Comparison of ENCODE assay signal across 8 cellular contexts in the genomic region with DNA sequence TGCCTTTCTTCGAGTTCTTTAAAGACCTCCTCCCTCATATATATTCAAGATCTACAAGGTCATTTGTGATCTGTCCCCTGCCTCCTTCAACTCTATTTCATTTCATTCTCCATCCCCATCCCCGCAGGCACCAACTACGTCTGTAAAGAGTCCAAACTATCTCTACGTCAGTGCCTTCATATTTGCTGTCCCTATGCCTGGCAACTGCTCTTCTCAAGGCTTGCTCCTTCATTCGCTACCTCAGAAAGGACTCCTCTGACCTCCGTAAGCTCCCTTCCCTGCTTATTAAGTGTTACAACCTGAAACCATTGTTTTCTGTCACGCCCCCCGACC. TPM values are rescaled to one million over a fixed set of nuclear protein-coding genes. Genes with fewer than 3 reads are reported as not detected.
DNase-seq lines count a peak whose midpoint lies in the region; ATAC-seq and TF ChIP-seq lines count a peak whose summit lies in the region.

No MANE protein-coding gene starts in this region.

- H3K9me2 ChIP-seq in SU-DHL-6 (replicated peaks; ENCODE audit: insufficient read depth, low read length): no peaks in the 10 kb centered on the region

- H3K4me1 ChIP-seq in rectal smooth muscle tissue (ENCODE audit: control insufficient read depth, insufficient read depth, low read length): peaks cover 8% of the 10 kb centered on the region

- H4K20me1 ChIP-seq in SU-DHL-6 (ENCODE audit: low read depth, low read length): no peaks in the 10 kb centered on the region

- TF ChIP-seq CTCF in SU-DHL-6 (IDR thresholded peaks at IDR 0.05; ENCODE audit: insufficient read depth, low read length, poor library complexity, severe bottlenecking) (no peak), fibroblast of the aortic adventitia (IDR thresholded peaks at IDR 0.05; ENCODE audit: insufficient read depth, low read length) (no peak)

- H3K4me2 ChIP-seq in SU-DHL-6 (ENCODE audit: low read depth, low read length, poor library complexity, severe bottlenecking): peak overlapping the region; percentile 100

- 0 out of 2 replicates have a peak, but pooled peaks cover 7% of the 10 kb centered on the region for H3F3A ChIP-seq in SU-DHL-6 (ENCODE audit: insufficient read depth)

- H3K27me3 Mint-ChIP-seq in activated T-cell treated with anti-CD3 and anti-CD28 coated beads, Interleukin-2, amount 50 U/mL, for 4 hours (ENCODE audit: low read depth): no peaks in the 10 kb centered on the region

- H3K9me3 ChIP-seq in SU-DHL-6 (ENCODE audit: insufficient read depth, low read length): no peaks in the 10 kb centered on the region

- H2AFZ ChIP-seq in SU-DHL-6 (ENCODE audit: low read depth, low read length, severe bottlenecking): peak overlapping the region; percentile 75

- H3K36me3 Mint-ChIP-seq in activated T-cell treated with anti-CD3 and anti-CD28 coated beads, Interleukin-2, amount 50 U/mL, for 4 hours (ENCODE audit: insufficient read depth): peaks cover 39% of the 10 kb centered on the region

- H3K9ac ChIP-seq in SU-DHL-6 (ENCODE audit: low read length) (peak overlapping the region; percentile 92), rectal smooth muscle tissue (ENCODE audit: low read length) (peak overlapping the region; percentile 69)

- peaks cover 47% of the 10 kb centered on the region for H3K4me1 Mint-ChIP-seq in activated T-cell treated with anti-CD3 and anti-CD28 coated beads, Interleukin-2, amount 50 U/mL, for 4 hours (ENCODE audit: low read depth)

- H3K4me3 Mint-ChIP-seq in activated T-cell treated with anti-CD3 and anti-CD28 coated beads, Interleukin-2, amount 50 U/mL, for 4 hours: peak overlapping the region; percentile 98

- DNase-seq in activated T-cell treated with anti-CD3 and anti-CD28 coated beads, Interleukin-2, amount 50 U/mL, for 4 hours: no peak
- no peak for DNase-seq in activated T-cell treated with anti-CD3 and anti-CD28 coated beads, Interleukin-2, amount 50 U/mL, for 1 hour
- DNase-seq in fibroblast of the aortic adventitia (ENCODE audit: low read depth): peak; percentile 28
- DNase-seq in stimulated activated CD4-positive, alpha-beta T cell treated with anti-CD3 and anti-CD28 coated beads, Interleukin-4, amount 100 ng/mL, for 1 hour: no peak
- DNase-seq in NCI-H1417 treated with DMSO at 0.1 percent for 48 hours (lab: John Stamatoyannopoulos, UW): no peak
- no peak for DNase-seq in stimulated activated naive CD4-positive, alpha-beta T cell treated with Interleukin-2 at 50 U/mL for 16 hours (lab: John Stamatoyannopoulos, UW)

- H3K79me2 ChIP-seq in SU-DHL-6 (ENCODE audit: insufficient read depth, low read length): peaks cover 62% of the 10 kb centered on the region

- H3K36me3 ChIP-seq in SU-DHL-6 (ENCODE audit: low read length) (peaks cover 28% of the 10 kb centered on the region), rectal smooth muscle tissue (ENCODE audit: control insufficient read depth, insufficient read depth, low read length) (peaks cover 3% of the 10 kb centered on the region)

- ATAC-seq in activated T-cell treated with anti-CD3 and anti-CD28 coated beads, Interleukin-2, amount 50 U/mL, for 4 hours: peak; percentile 4 to 9

- H3K4me3 ChIP-seq in SU-DHL-6 (ENCODE audit: insufficient read depth, low read length, poor library complexity, severe bottlenecking) (peak overlapping the region; percentile 99), fibroblast of the aortic adventitia (ENCODE audit: low read depth, low read length) (peak overlapping the region; percentile 99), rectal smooth muscle tissue (ENCODE audit: low read length) (peak overlapping the region; percentile 92)

- no peak overlapping the region for H3K27ac ChIP-seq in SU-DHL-6 (ENCODE audit: low read depth, low read length)
- no peak overlapping the region for H3K27ac ChIP-seq in rectal smooth muscle tissue (ENCODE audit: low read depth, low read length)

- no peaks in the 10 kb centered on the region for H3K9me3 Mint-ChIP-seq in activated T-cell treated with anti-CD3 and anti-CD28 coated beads, Interleukin-2, amount 50 U/mL, for 4 hours

- H3K27me3 ChIP-seq in SU-DHL-6 (ENCODE audit: low read length) (no peaks in the 10 kb centered on the region), rectal smooth muscle tissue (ENCODE audit: control insufficient read depth, insufficient read depth, low read length) (no peaks in the 10 kb centered on the region)

RNA-seq across cellular contexts. Expression of a gene that starts 0.7 kb away (rescaled TPM):
- total RNA-seq in activated T-cell treated with anti-CD3 and anti-CD28 coated beads, Interleukin-2, amount 50 U/mL, for 4 hours: 10 to 100 TPM; 40.3 to 46.4 (median 43.7) TPM
- total RNA-seq in fibroblast of the aortic adventitia (ENCODE audit: low replicate concordance): 5.9 and 9.3 TPM in 2 replicates

RNA-seq across cellular contexts. Expression of a gene that starts 39.9 kb away (rescaled TPM):
- 10 to 100 TPM; 69.9 to 86.1 (median 78.2) TPM for total RNA-seq in activated T-cell treated with anti-CD3 and anti-CD28 coated beads, Interleukin-2, amount 50 U/mL, for 4 hours
- 115 and 220 TPM in 2 replicates for total RNA-seq in fibroblast of the aortic adventitia (ENCODE audit: low replicate concordance)

RNA-seq across cellular contexts. Expression of a gene that starts 59.1 kb away (rescaled TPM):
- under 1 TPM; 0.13 to 0.22 (median 0.18) TPM for total RNA-seq in activated T-cell treated with anti-CD3 and anti-CD28 coated beads, Interleukin-2, amount 50 U/mL, for 4 hours
- total RNA-seq in fibroblast of the aortic adventitia (ENCODE audit: low replicate concordance): 20.0 and 21.4 TPM in 2 replicates

Comparison
In these comparisons a context has a peak if more than half of its experiments do, and no peak if none do; other contexts are left out.
1. RNA of a gene that starts 59.1 kb away (total RNA-seq): 20.0 to 21.4 TPM in fibroblast of the aortic adventitia; 0.13 to 0.22 TPM in activated T-cell treated with anti-CD3 and anti-CD28 coated beads, Interleukin-2, amount 50 U/mL, for 4 hours; every median in the first group is over 10 times any median in the second.
2. Peak in every context shown above with its lines, with median percentiles within 50 percentile points of each other: H3K4me3 ChIP-seq.